In genomic region chr4:173505924-173506779, GRCh38 we compare ENCODE assay signal across 8 cellular contexts. TPM values are rescaled to one million over a fixed set of nuclear protein-coding genes. Genes with fewer than 3 reads are reported as not detected.
A peak's percentile ranks its signal among the peaks of the same experiment; 100 is the strongest.
DNase-seq lines count a peak whose midpoint lies in the region; ATAC-seq and TF ChIP-seq lines count a peak whose summit lies in the region.

No MANE protein-coding gene starts in this region.

- peak overlapping the region; percentile 72 for H3K4me3 Mint-ChIP-seq in activated naive CD8-positive, alpha-beta T cell

- H3K36me3 Mint-ChIP-seq in activated naive CD8-positive, alpha-beta T cell = peaks cover 5% of the 10 kb centered on the region

- WGBS in sigmoid colon, 2 donors = 23 to 39% methylated on average over 20 of the region's 20 CpGs

- TF ChIP-seq POLR2A in GM19099 (IDR thresholded peaks at IDR 0.05; ENCODE audit: extremely low read depth, insufficient read length, low read depth) = peak; percentile 27
- TF ChIP-seq POLR2A in sigmoid colon (IDR thresholded peaks at IDR 0.05) = no peak

- H3K27ac ChIP-seq in sigmoid colon = peak overlapping the region; percentile 14 to 99 (median 92)

- TF ChIP-seq EP300 in sigmoid colon (IDR thresholded peaks at IDR 0.05) = no peak

- intact Hi-C loops in left ventricle myocardium superior (cut with micrococcal nuclease) (loop anchor here (10.0 kb wide), 1 partner anchor 619 kb away; no protein-coding TSS in a partner anchor), sigmoid colon (cut with DNase I) (loop anchor here (2.0 to 5.0 kb wide), 6 partner anchors 134 to 813 kb away; partner anchors contain the start of gene SAP30)

- peaks cover 58% of the 10 kb centered on the region for H3K27me3 Mint-ChIP-seq in activated naive CD8-positive, alpha-beta T cell

- no peaks in the 10 kb centered on the region for H3K9me3 ChIP-seq in sigmoid colon

- ATAC-seq in HG03095 (IDR thresholded peaks at IDR 0.05; ENCODE audit: unreplicated experiment) = peak; percentile 71
- peak; percentile 71 for ATAC-seq in left ventricle myocardium superior

- H3K4me3 ChIP-seq in sigmoid colon = peak overlapping the region; percentile 0 to 70 (median 38)

- peak; percentile 28 for DNase-seq in Daoy (ENCODE audit: low read depth)
- peak; percentile 16 for DNase-seq in NCI-H2107 treated with DMSO at 0.1 percent for 48 hours (lab: John Stamatoyannopoulos, UW; ENCODE audit: unreplicated experiment)
- DNase-seq in left ventricle myocardium superior = peak; percentile 77
- DNase-seq in sigmoid colon = peak; percentile 90
- no peak for DNase-seq in middle frontal gyrus (ENCODE audit: extremely low spot score, low spot score)

- H3K27ac Mint-ChIP-seq in activated naive CD8-positive, alpha-beta T cell = no peak overlapping the region

- no peaks in the 10 kb centered on the region for H3K27me3 ChIP-seq in sigmoid colon

- peaks cover 35% of the 10 kb centered on the region for H3K4me1 Mint-ChIP-seq in activated naive CD8-positive, alpha-beta T cell (ENCODE audit: low read depth)

- TF ChIP-seq CTCF in sigmoid colon (IDR thresholded peaks at IDR 0.05) = peak; percentile 69 to 71 (median 70)

- H3K9me3 Mint-ChIP-seq in activated naive CD8-positive, alpha-beta T cell (ENCODE audit: low read depth) = no peaks in the 10 kb centered on the region

- no peaks in the 10 kb centered on the region for H3K36me3 ChIP-seq in sigmoid colon

- H3K4me1 ChIP-seq in sigmoid colon = peaks cover 0 to 57% (median 43%) of the 10 kb centered on the region in 4 donors

RNA-seq across cellular contexts. Expression of gene HAND2, which starts 23.9 kb away (rescaled TPM):
- total RNA-seq in Daoy (2014; rRNA removed; shearing (Covaris generic)) = 2.2 and 2.5 TPM in 2 replicates
- 180 TPM for total RNA-seq in left ventricle myocardium superior
- total RNA-seq in sigmoid colon = 100 to 1,000 TPM; 141 to 224 (median 180) TPM
- polyA plus RNA-seq in sigmoid colon = 10 to 100 TPM in 1 of 3 donors, 1 to 10 TPM in 1, under 1 TPM in 1; 0.46 to 17.4 (median 7.2) TPM

Comparison
In these comparisons a context has a peak if more than half of its experiments do, and no peak if none do; other contexts are left out.
1. RNA of gene HAND2, which starts 23.9 kb away (total RNA-seq): 141 to 224 TPM in sigmoid colon and 180 TPM in left ventricle myocardium superior (single experiment); 2.2 to 2.5 TPM in Daoy; every median in the first group is over 10 times any median in the second.